In the genomic region with DNA sequence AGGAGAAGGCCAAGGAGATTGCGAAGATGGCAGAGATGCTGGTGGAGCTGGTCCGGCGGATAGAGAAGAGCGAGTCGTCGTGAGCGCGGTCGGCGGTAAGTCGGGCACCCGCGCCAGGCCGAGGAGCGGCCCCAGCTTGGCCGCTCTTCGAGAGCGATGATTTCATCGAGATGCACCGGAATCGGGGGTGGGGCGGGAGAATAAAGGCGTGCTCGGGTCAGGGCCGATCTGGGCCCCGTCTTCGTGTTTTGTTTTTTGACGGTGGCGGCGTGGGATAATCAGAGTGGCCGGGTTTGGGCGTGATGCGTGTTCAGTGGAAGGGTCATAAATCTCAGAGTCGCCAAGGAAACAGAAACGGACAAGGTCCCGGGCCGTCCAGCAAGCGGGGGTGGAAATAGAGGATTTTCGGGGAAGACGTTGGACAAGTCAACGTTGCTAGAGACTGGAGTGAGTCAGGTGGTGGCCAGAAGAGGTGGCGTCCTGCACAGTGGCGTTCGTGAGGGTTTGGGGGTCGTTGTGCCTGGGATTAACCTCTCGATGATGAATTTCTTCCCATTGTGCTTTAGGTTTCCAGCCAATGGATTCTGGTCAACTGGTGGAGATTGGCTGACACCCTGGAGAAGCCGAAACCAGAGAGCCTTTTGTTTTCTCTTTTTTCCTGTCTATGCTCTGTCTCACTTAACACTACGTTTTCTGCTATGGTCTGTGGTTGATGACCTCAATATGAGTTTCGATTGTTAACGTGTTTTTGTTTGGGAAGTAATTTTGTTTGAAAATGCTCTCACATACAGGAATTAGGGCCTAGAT, we compare ENCODE assay signal across 1 cellular context.
TF ChIP-seq lines count a peak whose summit lies in the region.

No MANE protein-coding gene starts in this region.

TF ChIP-seq in HepG2, 621 proteins besides CTCF, POLR2A, EP300 and RAD21 (continued from another document):
- TF ChIP-seq POGK (CRISPR knock-in tag; conservative IDR thresholded peaks at IDR 0.05) (0 out of 2 replicates have a peak, but pooled peaks have one; percentile 29), FOXJ3 (CRISPR knock-in tag; IDR thresholded peaks at IDR 0.05; ENCODE audit: borderline replicate concordance) (peak; percentile 27; the same call in 1 of the 2 replicates), KDM3A (CRISPR knock-in tag; IDR thresholded peaks at IDR 0.05; ENCODE audit: low read depth) (no peak), NAIF1 (CRISPR knock-in tag; IDR thresholded peaks at IDR 0.05; ENCODE audit: borderline replicate concordance) (0 out of 2 replicates have a peak, but pooled peaks have one; percentile 8), ZNF891 (CRISPR knock-in tag; IDR thresholded peaks at IDR 0.05) (0 out of 2 replicates have a peak, but pooled peaks have one; percentile 0), SNAI1 (CRISPR knock-in tag; IDR thresholded peaks at IDR 0.05; ENCODE audit: borderline replicate concordance) (no peak), MED13 (CRISPR knock-in tag; IDR thresholded peaks at IDR 0.05) (0 out of 2 replicates have a peak, but pooled peaks have one; percentile 30), ZNF724P (CRISPR knock-in tag; IDR thresholded peaks at IDR 0.05; ENCODE audit: borderline replicate concordance) (0 out of 2 replicates have a peak, but pooled peaks have one; percentile 25), ZC3H4 (CRISPR knock-in tag; IDR thresholded peaks at IDR 0.05; ENCODE audit: borderline replicate concordance) (no peak), JARID2 (CRISPR knock-in tag; IDR thresholded peaks at IDR 0.05; ENCODE audit: insufficient replicate concordance) (no peak), PRMT3 (CRISPR knock-in tag; IDR thresholded peaks at IDR 0.05; ENCODE audit: borderline replicate concordance, low read depth) (no peak), SSRP1 (CRISPR knock-in tag; IDR thresholded peaks at IDR 0.05) (0 out of 2 replicates have a peak, but pooled peaks have one; percentile 13), CCDC6 (CRISPR knock-in tag; IDR thresholded peaks at IDR 0.05) (0 out of 2 replicates have a peak, but pooled peaks have one; percentile 1), BRF2 (CRISPR knock-in tag; IDR thresholded peaks at IDR 0.05) (0 out of 2 replicates have a peak, but pooled peaks have one; percentile 7), ARNTL (CRISPR knock-in tag; IDR thresholded peaks at IDR 0.05) (peak; percentile 35; the same call in 1 of the 2 replicates), TOPORS (CRISPR knock-in tag; IDR thresholded peaks at IDR 0.05) (0 out of 2 replicates have a peak, but pooled peaks have one; percentile 1), ZNF678 (CRISPR knock-in tag; IDR thresholded peaks at IDR 0.05) (0 out of 2 replicates have a peak, but pooled peaks have one; percentile 50), ZNF781 (CRISPR knock-in tag; IDR thresholded peaks at IDR 0.05; ENCODE audit: borderline replicate concordance, not compliant biosample characterization) (peak; percentile 14)
- TF ChIP-seq, protein P1, sequence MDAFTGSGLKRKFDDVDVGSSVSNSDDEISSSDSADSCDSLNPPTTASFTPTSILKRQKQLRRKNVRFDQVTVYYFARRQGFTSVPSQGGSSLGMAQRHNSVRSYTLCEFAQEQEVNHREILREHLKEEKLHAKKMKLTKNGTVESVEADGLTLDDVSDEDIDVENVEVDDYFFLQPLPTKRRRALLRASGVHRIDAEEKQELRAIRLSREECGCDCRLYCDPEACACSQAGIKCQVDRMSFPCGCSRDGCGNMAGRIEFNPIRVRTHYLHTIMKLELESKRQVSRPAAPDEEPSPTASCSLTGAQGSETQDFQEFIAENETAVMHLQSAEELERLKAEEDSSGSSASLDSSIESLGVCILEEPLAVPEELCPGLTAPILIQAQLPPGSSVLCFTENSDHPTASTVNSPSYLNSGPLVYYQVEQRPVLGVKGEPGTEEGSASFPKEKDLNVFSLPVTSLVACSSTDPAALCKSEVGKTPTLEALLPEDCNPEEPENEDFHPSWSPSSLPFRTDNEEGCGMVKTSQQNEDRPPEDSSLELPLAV (CRISPR knock-in tag; conservative IDR thresholded peaks at IDR 0.05; ENCODE audit: low read depth), result no peak
